39 cellular contexts compared by ENCODE assay signal in genomic region chr19:33167438-33167837, GRCh38. TPM values are rescaled to one million over a fixed set of nuclear protein-coding genes. Genes with fewer than 3 reads are reported as not detected.
"Had no signal": no experiment of that assay in that cellular context is flagged by ENCODE, and none has a peak within 500 bp of the region (broad histone marks: within the 10 kb centered on the region; RNA-seq: fewer than 3 reads in every experiment).

No MANE protein-coding gene starts in this region.

- DNase-seq: activated effector memory CD4-positive, alpha-beta T cell treated with anti-CD3 and anti-CD28 coated beads, Interleukin-2, amount 50 U/mL, for 16 hours; activated effector memory CD4-positive, alpha-beta T cell treated with Interleukin-2 at 50 U/mL for 16 hours; activated gamma-delta T cell; activated gamma-delta T cell treated with Interleukin-2 at 50 U/mL for 16 hours; activated naive CD4-positive, alpha-beta T cell; activated naive CD4-positive, alpha-beta T cell treated with anti-CD3 and anti-CD28 coated beads for 36 hours; activated naive CD4-positive, alpha-beta T cell treated with anti-CD3 and anti-CD28 coated beads, Interleukin-2, amount 10 ng/mL, durations not matched to agents 7 days and 5 days; activated naive CD4-positive, alpha-beta T cell treated with anti-CD3 and anti-CD28 coated beads, Interleukin-2, amount 50 U/mL, for 16 hours; activated naive CD4-positive, alpha-beta T cell treated with Interleukin-2 at 50 U/mL for 16 hours; activated naive CD8-positive, alpha-beta T cell treated with anti-CD3 and anti-CD28 coated beads for 36 hours; activated naive CD8-positive, alpha-beta T cell treated with anti-CD3 and anti-CD28 coated beads, Interleukin-2, amount 10 ng/mL, durations not matched to agents 7 days and 5 days; activated naive CD8-positive, alpha-beta T cell treated with anti-CD3 and anti-CD28 coated beads, Interleukin-2, amount 50 U/mL, for 24 hours; activated T-cell treated with anti-CD3 and anti-CD28 coated beads, Interleukin-2, amount 50 U/mL, for 24 hours; activated T-cell treated with anti-CD3 and anti-CD28 coated beads, Interleukin-2, amount 50 U/mL, for 4 hours; activated T-cell treated with anti-CD3 and anti-CD28 coated beads, Interleukin-2, amount 50 U/mL, for 48 hours; activated T-cell treated with anti-CD3 and anti-CD28 coated beads, Interleukin-2, amount 50 U/mL, for 72 hours; adrenal gland; amniotic stem cell; amygdala; anterior cingulate cortex; body of pancreas; brain microvascular endothelial cell; caudate nucleus; central memory CD4-positive, alpha-beta T cell; cerebellar nuclear complex had no signal

- H3K9me3 ChIP-seq: adrenal gland, ascending aorta, body of pancreas, breast epithelium had no signal

- H3K27ac ChIP-seq: adrenal gland, ascending aorta, body of pancreas, brain microvascular endothelial cell, breast epithelium, cardiac muscle cell had no signal

- H3K36me3 ChIP-seq: adrenal gland, ascending aorta, brain microvascular endothelial cell, breast epithelium, cardiac muscle cell had no signal

- H3K4me3 ChIP-seq: adrenal gland, ascending aorta, body of pancreas, breast epithelium, cardiac muscle cell had no signal

- FAIRE-seq: astrocyte, bronchial epithelial cell had no signal

- ATAC-seq: activated naive CD4-positive, alpha-beta T cell treated with anti-CD3 and anti-CD28 coated beads, Interleukin-2, amount 50 U/mL, for 72 hours; activated naive CD8-positive, alpha-beta T cell treated with anti-CD3 and anti-CD28 coated beads, Interleukin-2, amount 50 U/mL, for 24 hours; activated T-cell treated with anti-CD3 and anti-CD28 coated beads, Interleukin-2, amount 50 U/mL, for 4 hours; activated T-cell treated with anti-CD3 and anti-CD28 coated beads, Interleukin-2, amount 50 U/mL, for 72 hours; activated T-helper 17 cell treated with anti-CD3 and anti-CD28 coated beads, Interleukin-2, amount 50 U/mL, for 72 hours; body of pancreas had no signal

- H3K27me3 ChIP-seq: adrenal gland, ascending aorta, body of pancreas, brain microvascular endothelial cell, breast epithelium, cardiac muscle cell had no signal

- H3K4me1 ChIP-seq: adrenal gland, ascending aorta, body of pancreas, breast epithelium had no signal

RNA-seq across cellular contexts. Expression of gene LRP3, which starts 26.7 kb away (rescaled TPM):
- total RNA-seq: activated T-helper 17 cell treated with anti-CD3 and anti-CD28 coated beads, Interleukin-2, amount 50 U/mL, for 72 hours had no signal

RNA-seq across cellular contexts. Expression of gene WDR88, which starts 35.5 kb away (rescaled TPM):
- total RNA-seq: activated naive CD4-positive, alpha-beta T cell treated with anti-CD3 and anti-CD28 coated beads for 36 hours; activated naive CD4-positive, alpha-beta T cell treated with anti-CD3 and anti-CD28 coated beads, Interleukin-2, amount 50 U/mL, for 72 hours; activated naive CD8-positive, alpha-beta T cell treated with anti-CD3 and anti-CD28 coated beads, Interleukin-2, amount 10 ng/mL, durations not matched to agents 7 days and 5 days; activated T-cell treated with anti-CD3 and anti-CD28 coated beads, Interleukin-2, amount 50 U/mL, for 4 hours; activated T-cell treated with anti-CD3 and anti-CD28 coated beads, Interleukin-2, amount 50 U/mL, for 72 hours; activated T-helper 1 cell treated with anti-CD3 and anti-CD28 coated beads, Interleukin-12 subunit alpha, Interleukin-12 subunit beta, Interleukin-2, Interleukin-4 antibody, amounts not matched to agents 30 ng/mL and 10 ng/mL and 1 ng/mL, durations not matched to agents 14 hours and 24 hours and 36 hours; activated T-helper 2 cell treated with anti-CD3 and anti-CD28 coated beads, Interferon-gamma antibody, Interleukin-2, Interleukin-4, amounts not matched to agents 10 μg/mL and 5 μg/mL and 100 μg/mL, durations not matched to agents 14 hours and 24 hours and 36 hours; adrenal gland; aorta; ascending aorta; astrocyte; body of pancreas; breast epithelium; bronchial epithelial cell; cardiac muscle cell; cardiac septum; cerebellum; chondrocyte had no signal
- polyA plus RNA-seq: adipose tissue, aorta had no signal

RNA-seq across cellular contexts. Expression of gene SLC7A10, which starts 58.2 kb away (rescaled TPM):
- total RNA-seq: activated naive CD4-positive, alpha-beta T cell treated with anti-CD3 and anti-CD28 coated beads for 36 hours; activated naive CD4-positive, alpha-beta T cell treated with anti-CD3 and anti-CD28 coated beads, Interleukin-2, amount 50 U/mL, for 72 hours; activated naive CD8-positive, alpha-beta T cell treated with anti-CD3 and anti-CD28 coated beads for 36 hours; activated naive CD8-positive, alpha-beta T cell treated with anti-CD3 and anti-CD28 coated beads, Interleukin-2, amount 10 ng/mL, durations not matched to agents 7 days and 5 days; activated T-cell treated with anti-CD3 and anti-CD28 coated beads, Interleukin-2, amount 50 U/mL, for 4 hours; activated T-cell treated with anti-CD3 and anti-CD28 coated beads, Interleukin-2, amount 50 U/mL, for 72 hours; activated T-helper 1 cell treated with anti-CD3 and anti-CD28 coated beads, Interleukin-12 subunit alpha, Interleukin-12 subunit beta, Interleukin-2, Interleukin-4 antibody, amounts not matched to agents 30 ng/mL and 10 ng/mL and 1 ng/mL, durations not matched to agents 14 hours and 24 hours and 36 hours; activated T-helper 17 cell treated with anti-CD3 and anti-CD28 coated beads, Interleukin-2, amount 50 U/mL, for 72 hours; activated T-helper 2 cell treated with anti-CD3 and anti-CD28 coated beads, Interferon-gamma antibody, Interleukin-2, Interleukin-4, amounts not matched to agents 10 μg/mL and 5 μg/mL and 100 μg/mL, durations not matched to agents 14 hours and 24 hours and 36 hours; ascending aorta; bronchial epithelial cell; cardiac muscle cell; cardiac septum; chondrocyte had no signal
- polyA plus RNA-seq: aorta, cardiac muscle cell had no signal
